Comparison of ENCODE assay signal across 21 cellular contexts in genomic region chrX:1395646-1396216, GRCh38. TPM values are rescaled to one million over a fixed set of nuclear protein-coding genes. Genes with fewer than 3 reads are reported as not detected.
DNase-seq lines count a peak whose midpoint lies in the region; ATAC-seq and TF ChIP-seq lines count a peak whose summit lies in the region.
"Had no signal": no experiment of that assay in that cellular context is flagged by ENCODE, and none has a peak within 500 bp of the region (broad histone marks: within the 10 kb centered on the region; RNA-seq: fewer than 3 reads in every experiment).

No MANE protein-coding gene starts in this region.

- POLR2A ChIA-PET in activated naive CD8-positive, alpha-beta T cell treated with anti-CD3 and anti-CD28 coated beads, Interleukin-2, amount 10 ng/mL, durations not matched to agents 7 days and 5 days (lab: Charles Lee), result no interaction called here

- H3K79me2 ChIP-seq in DOHH2 (ENCODE audit: control insufficient read depth, low read length), result peaks cover 58% of the 10 kb centered on the region

- H3K36me3 Mint-ChIP-seq in activated naive CD8-positive, alpha-beta T cell treated with anti-CD3 and anti-CD28 coated beads, Interleukin-2, amount 10 ng/mL, durations not matched to agents 7 days and 5 days, result peaks cover 14% of the 10 kb centered on the region
- peaks cover 26% of the 10 kb centered on the region for H3K36me3 Mint-ChIP-seq in nephron (ENCODE audit: low read depth)

- H3K4me2 ChIP-seq in BLaER1 treated with 17β-estradiol and CSF1 and Interleukin-3, amounts not matched to agents 10 nM and 100 nM, result peak overlapping the region; percentile 10 to 87 (median 77); a peak in 19 of 22 replicates
- H3K4me2 ChIP-seq in DOHH2 (ENCODE audit: low read length), result peak overlapping the region; percentile 68; the same call in 1 of the 2 replicates

- H4K20me1 ChIP-seq in BLaER1 treated with 17β-estradiol and CSF1 and Interleukin-3, amounts not matched to agents 10 nM and 100 nM, result peaks cover 12 to 71% (median 31%) of the 10 kb centered on the region in 11 experiments
- H4K20me1 ChIP-seq in DOHH2 (ENCODE audit: control insufficient read depth, insufficient read depth, low read depth, low read length), result peaks cover 6% of the 10 kb centered on the region

- peaks cover 27 to 44% (median 41%) of the 10 kb centered on the region in 10 experiments for H3K4me1 ChIP-seq in BLaER1 treated with 17β-estradiol and CSF1 and Interleukin-3, amounts not matched to agents 10 nM and 100 nM
- peaks cover 31% of the 10 kb centered on the region for H3K4me1 ChIP-seq in DOHH2 (ENCODE audit: control insufficient read depth, low read length)
- H3K4me1 ChIP-seq: BE2C had no signal

- no peaks in the 10 kb centered on the region for H3K27me3 ChIP-seq in BLaER1 treated with 17β-estradiol and CSF1 and Interleukin-3, amounts not matched to agents 10 nM and 100 nM
- H3K27me3 ChIP-seq in DOHH2 (ENCODE audit: control insufficient read depth, low read length), result no peaks in the 10 kb centered on the region
- H3K27me3 ChIP-seq: BE2C, stomach, vagina had no signal

- TF ChIP-seq CTCF in DOHH2 (IDR thresholded peaks at IDR 0.05; ENCODE audit: low read depth, low read length, poor library complexity, severe bottlenecking) (no peak), nephron (IDR thresholded peaks at IDR 0.05; ENCODE audit: unreplicated experiment in 3 of 3) (no peak)

- no peak for DNase-seq in activated naive CD8-positive, alpha-beta T cell treated with anti-CD3 and anti-CD28 coated beads, Interleukin-2, amount 10 ng/mL, durations not matched to agents 7 days and 5 days
- DNase-seq in NCI-H1694 treated with DMSO at 0.1 percent for 48 hours (lab: John Stamatoyannopoulos, UW) (no peak), middle frontal gyrus (ENCODE audit: extremely low spot score, low spot score) (no peak)
- no peak for DNase-seq in stimulated activated CD8-positive, alpha-beta memory T cell treated with anti-CD3 and anti-CD28 coated beads, Interleukin-4, amount 100 ng/mL, for 48 hours
- DNase-seq: activated CD4-positive, alpha-beta memory T cell treated with anti-CD3 and anti-CD28 coated beads, Interleukin-2, amount 10 ng/mL, durations not matched to agents 7 days and 5 days; activated naive CD4-positive, alpha-beta T cell treated with anti-CD3 and anti-CD28 coated beads for 36 hours; BE2C; caudate nucleus; effector memory CD4-positive, alpha-beta T cell; foreskin melanocyte; NCI-H1092 treated with DMSO at 0.1 percent for 48 hours; NCI-H2171 treated with DMSO at 0.1 percent for 48 hours; nucleus accumbens; stomach had no signal

- no peak overlapping the region for H3K9ac ChIP-seq in BLaER1 treated with 17β-estradiol and CSF1 and Interleukin-3, amounts not matched to agents 10 nM and 100 nM

- peaks cover 6% of the 10 kb centered on the region for H3F3A ChIP-seq in DOHH2 (ENCODE audit: control insufficient read depth, insufficient read depth)

- H3K4me3 Mint-ChIP-seq in activated naive CD8-positive, alpha-beta T cell treated with anti-CD3 and anti-CD28 coated beads, Interleukin-2, amount 10 ng/mL, durations not matched to agents 7 days and 5 days, result no peak overlapping the region
- H3K4me3 Mint-ChIP-seq in nephron, result peak overlapping the region; percentile 12 to 96 (median 62)
- H3K4me3 Mint-ChIP-seq: activated CD4-positive, alpha-beta memory T cell treated with anti-CD3 and anti-CD28 coated beads, Interleukin-2, amount 10 ng/mL, durations not matched to agents 7 days and 5 days; activated naive CD4-positive, alpha-beta T cell treated with anti-CD3 and anti-CD28 coated beads for 36 hours had no signal

- no peaks in the 10 kb centered on the region for H3K27me3 Mint-ChIP-seq in activated naive CD8-positive, alpha-beta T cell treated with anti-CD3 and anti-CD28 coated beads, Interleukin-2, amount 10 ng/mL, durations not matched to agents 7 days and 5 days
- no peaks in the 10 kb centered on the region for H3K27me3 Mint-ChIP-seq in nephron (ENCODE audit: low read depth)
- H3K27me3 Mint-ChIP-seq: activated CD4-positive, alpha-beta memory T cell treated with anti-CD3 and anti-CD28 coated beads, Interleukin-2, amount 10 ng/mL, durations not matched to agents 7 days and 5 days had no signal

- H3K27ac ChIP-seq in BLaER1 treated with 17β-estradiol and CSF1 and Interleukin-3, amounts not matched to agents 10 nM and 100 nM, result no peak overlapping the region
- H3K27ac ChIP-seq in DOHH2 (ENCODE audit: low read depth, low read length), result no peak overlapping the region
- H3K27ac ChIP-seq: lower lobe of right lung, vagina had no signal

- H3K36me3 ChIP-seq in BLaER1 treated with 17β-estradiol and CSF1 and Interleukin-3, amounts not matched to agents 10 nM and 100 nM, result peaks cover 37 to 68% (median 63%) of the 10 kb centered on the region in 11 experiments
- peaks cover 80% of the 10 kb centered on the region for H3K36me3 ChIP-seq in DOHH2 (ENCODE audit: control insufficient read depth, low read length)

- no peaks in the 10 kb centered on the region for H3K9me3 Mint-ChIP-seq in activated naive CD8-positive, alpha-beta T cell treated with anti-CD3 and anti-CD28 coated beads, Interleukin-2, amount 10 ng/mL, durations not matched to agents 7 days and 5 days
- H3K9me3 Mint-ChIP-seq in nephron, result no peaks in the 10 kb centered on the region
- H3K9me3 Mint-ChIP-seq: activated CD4-positive, alpha-beta memory T cell treated with anti-CD3 and anti-CD28 coated beads, Interleukin-2, amount 10 ng/mL, durations not matched to agents 7 days and 5 days; activated naive CD4-positive, alpha-beta T cell treated with anti-CD3 and anti-CD28 coated beads for 36 hours had no signal

- H3K27ac Mint-ChIP-seq in activated naive CD8-positive, alpha-beta T cell treated with anti-CD3 and anti-CD28 coated beads, Interleukin-2, amount 10 ng/mL, durations not matched to agents 7 days and 5 days, result peak overlapping the region; percentile 2
- peak overlapping the region; percentile 33 to 98 (median 97) for H3K27ac Mint-ChIP-seq in nephron
- H3K27ac Mint-ChIP-seq: activated CD4-positive, alpha-beta memory T cell treated with anti-CD3 and anti-CD28 coated beads, Interleukin-2, amount 10 ng/mL, durations not matched to agents 7 days and 5 days; activated naive CD4-positive, alpha-beta T cell treated with anti-CD3 and anti-CD28 coated beads for 36 hours had no signal

- no peaks in the 10 kb centered on the region for H3K9me2 ChIP-seq in DOHH2 (replicated peaks; ENCODE audit: control insufficient read depth, low read length)

- H3K9me3 ChIP-seq in BLaER1 treated with 17β-estradiol and CSF1 and Interleukin-3, amounts not matched to agents 10 nM and 100 nM (replicated peaks in 1 of 11), result no peaks in the 10 kb centered on the region; a peak in 1 of 22 replicates
- no peaks in the 10 kb centered on the region for H3K9me3 ChIP-seq in DOHH2 (ENCODE audit: control insufficient read depth, insufficient read depth, low read length)
- H3K9me3 ChIP-seq: BE2C, lower lobe of right lung, stomach, vagina had no signal

- H3K4me1 Mint-ChIP-seq in activated naive CD8-positive, alpha-beta T cell treated with anti-CD3 and anti-CD28 coated beads, Interleukin-2, amount 10 ng/mL, durations not matched to agents 7 days and 5 days, result peaks cover 24% of the 10 kb centered on the region
- peaks cover 35% of the 10 kb centered on the region for H3K4me1 Mint-ChIP-seq in nephron

- ATAC-seq in activated naive CD8-positive, alpha-beta T cell treated with anti-CD3 and anti-CD28 coated beads, Interleukin-2, amount 10 ng/mL, durations not matched to agents 7 days and 5 days (ENCODE audit: low read depth), result no peak
- ATAC-seq: lower lobe of right lung, Right ventricle myocardium inferior had no signal

- no peak overlapping the region for H3K4me3 ChIP-seq in BLaER1 treated with 17β-estradiol and CSF1 and Interleukin-3, amounts not matched to agents 10 nM and 100 nM
- no peak overlapping the region for H3K4me3 ChIP-seq in DOHH2 (ENCODE audit: low read length)
- H3K4me3 ChIP-seq: lower lobe of right lung, stomach, vagina had no signal

RNA-seq across cellular contexts. Expression of gene SLC25A6, which starts 3.8 kb away (rescaled TPM):
- 100 to 1,000 TPM; 235 to 241 TPM for total RNA-seq in activated naive CD8-positive, alpha-beta T cell treated with anti-CD3 and anti-CD28 coated beads, Interleukin-2, amount 10 ng/mL, durations not matched to agents 7 days and 5 days

RNA-seq across cellular contexts. Expression of gene ASMTL, which starts 57.0 kb away (rescaled TPM):
- total RNA-seq in activated naive CD8-positive, alpha-beta T cell treated with anti-CD3 and anti-CD28 coated beads, Interleukin-2, amount 10 ng/mL, durations not matched to agents 7 days and 5 days, result 10 to 100 TPM; 39.4 to 42.2 TPM

RNA-seq across cellular contexts. Expression of gene IL3RA, which starts 59.1 kb away (rescaled TPM):
- total RNA-seq in activated naive CD8-positive, alpha-beta T cell treated with anti-CD3 and anti-CD28 coated beads, Interleukin-2, amount 10 ng/mL, durations not matched to agents 7 days and 5 days, result under 1 TPM; 0.17 to 0.77 TPM
- total RNA-seq: activated naive CD4-positive, alpha-beta T cell treated with anti-CD3 and anti-CD28 coated beads for 36 hours; Daoy had no signal
